Comparison of ENCODE assay signal across 8 cellular contexts in the genomic region with DNA sequence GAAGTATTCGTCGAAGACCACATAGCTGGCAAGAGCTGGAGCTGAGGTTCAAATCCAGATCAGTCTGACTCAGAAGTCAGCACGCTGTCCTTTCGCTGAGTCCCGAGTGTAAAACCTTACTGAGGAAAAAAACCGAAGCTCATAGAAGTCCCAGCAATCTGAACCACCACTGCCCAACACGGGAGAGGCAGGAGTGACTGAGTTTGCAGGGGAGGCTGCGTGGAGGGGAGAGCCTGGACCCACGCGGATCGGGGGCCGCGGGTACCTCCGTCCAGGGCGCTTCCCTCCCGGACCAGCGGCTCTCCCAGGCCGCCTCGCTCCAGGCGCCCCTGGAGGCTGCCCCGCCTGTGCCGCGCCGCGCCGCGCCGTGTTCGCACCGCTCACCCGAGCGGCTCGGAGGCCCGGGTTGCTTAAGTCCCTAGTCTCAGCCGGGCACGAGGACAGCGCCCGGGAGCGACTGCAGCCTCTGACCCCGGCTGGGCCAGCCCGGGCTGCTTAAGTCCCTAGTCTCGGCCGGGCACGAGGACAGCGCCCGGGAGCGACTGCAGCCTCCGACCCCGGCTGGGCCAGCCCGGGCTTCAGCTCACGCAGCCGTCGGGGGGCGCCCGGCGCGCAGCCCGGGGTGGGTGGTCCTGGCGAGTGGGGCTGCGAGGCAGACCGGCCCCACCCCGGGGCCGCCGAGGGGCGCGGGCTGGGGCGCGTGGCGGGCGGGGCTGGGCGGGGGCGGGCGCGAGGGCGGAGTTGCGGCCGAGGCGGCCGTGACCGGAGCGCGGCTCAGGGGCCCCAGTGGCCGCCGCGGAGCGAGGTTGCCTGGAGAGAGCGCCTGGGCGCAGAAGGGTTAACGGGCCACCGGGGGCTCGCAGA. TPM values are rescaled to one million over a fixed set of nuclear protein-coding genes. Genes with fewer than 3 reads are reported as not detected.
DNase-seq lines count a peak whose midpoint lies in the region; ATAC-seq and TF ChIP-seq lines count a peak whose summit lies in the region.

A gene (plus strand): TSS at position 777 of the 864 bp plus-strand sequence. CDS start 2,881 bp downstream, outside the sequence.

- H3K27ac ChIP-seq in HEK293 (ENCODE audit: extremely low read depth, low read depth, low read length) (no peak within 1 kb of the TSS; the same call in 1 of the 2 replicates), osteoblast (ENCODE audit: low read depth, low read length) (peak within 1 kb of the TSS; percentile 56)

- ATAC-seq in Right ventricle myocardium superior (ENCODE audit: poor library complexity) (peak; percentile 56), HG02884 (IDR thresholded peaks at IDR 0.05; ENCODE audit: unreplicated experiment) (no peak)

- H3K4me2 ChIP-seq in osteoblast (ENCODE audit: insufficient read depth, low read length), result peak within 1 kb of the TSS; percentile 89

- no peaks in the 10 kb centered on the region for H3K79me2 ChIP-seq in osteoblast (ENCODE audit: insufficient read depth, low read length)

- intact Hi-C loops in Right ventricle myocardium superior (cut with DNase I), result no loop called here

- peak within 1 kb of the TSS; percentile 68 for H2AFZ ChIP-seq in osteoblast (ENCODE audit: low read length)

- no peaks in the 10 kb centered on the region; the same call in 1 of the 2 replicates for H3K4me1 ChIP-seq in HEK293 (ENCODE audit: control insufficient read depth, insufficient read depth, low read length)
- H3K4me1 ChIP-seq in osteoblast (ENCODE audit: insufficient read depth, low read length), result peaks cover 32% of the 10 kb centered on the region

- POLR2A ChIA-PET in HEK293 (lab: Yijun Ruan, JAX), result interaction anchor here (0.9 to 2.5 kb wide), 8 partner anchors 11 to 148 kb away, joined by 3 to 10 read pairs (median 5); a partner anchor contains a TSS

- H3K9me3 ChIP-seq in HEK293 (ENCODE audit: control insufficient read depth, insufficient read depth, low read depth, low read length) (no peaks in the 10 kb centered on the region), osteoblast (ENCODE audit: low read depth, low read length) (no peaks in the 10 kb centered on the region)

- no peaks in the 10 kb centered on the region for H3K36me3 ChIP-seq in HEK293 (ENCODE audit: control insufficient read depth in 2 of 2, insufficient read depth in 1 of 2, low read length in 2 of 2)
- no peaks in the 10 kb centered on the region for H3K36me3 ChIP-seq in osteoblast (ENCODE audit: insufficient read depth, low read length)

- CTCF ChIA-PET in HEK293 (lab: Yijun Ruan, JAX), result interaction anchor here (0.5 to 8.8 kb wide), 6 partner anchors 9 to 69 kb away, joined by 3 to 73 read pairs (median 5); no protein-coding TSS in a partner anchor

- DNase-seq in DMS53 (lab: John Stamatoyannopoulos, UW) (peak; percentile 88), NCI-H748 (lab: John Stamatoyannopoulos, UW; ENCODE audit: unreplicated experiment) (peak; percentile 76), Right ventricle myocardium superior (peak; percentile 86), osteoblast (ENCODE audit: insufficient read length, low spot score, missing footprints) (peak; percentile 98), cerebellar nuclear complex (lab: John Stamatoyannopoulos, UW) (no peak)
- peak; percentile 48 for DNase-seq in activated naive CD4-positive, alpha-beta T cell treated with anti-CD3 and anti-CD28 coated beads, Interleukin-2, amount 50 U/mL, for 16 hours

- peak within 1 kb of the TSS; percentile 50 for H3K4me3 ChIP-seq in HEK293 (ENCODE audit: low read depth, low read length)
- peak within 1 kb of the TSS; percentile 74 for H3K4me3 ChIP-seq in osteoblast (ENCODE audit: insufficient read depth, low read length)

- no peaks in the 10 kb centered on the region for H3K27me3 ChIP-seq in osteoblast (ENCODE audit: insufficient read depth, low read length)

- H4K20me1 ChIP-seq in osteoblast (ENCODE audit: insufficient read depth, low read length), result no peaks in the 10 kb centered on the region

- TF ChIP-seq CTCF in HEK293 (tag by site-specific recombination; IDR thresholded peaks at IDR 0.05) (peak; percentile 42; the same call in 1 of the 2 replicates), osteoblast (IDR thresholded peaks at IDR 0.05; ENCODE audit: extremely low read depth, low read depth, low read length) (no peak)

TF ChIP-seq in HEK293, 187 proteins besides CTCF, POLR2A, EP300 and RAD21 (continues in another document):
- TF ChIP-seq SALL2 (tag by site-specific recombination; IDR thresholded peaks at IDR 0.05; ENCODE audit: borderline replicate concordance), result no peak
- TF ChIP-seq HOXC10 (CRISPR knock-in tag; IDR thresholded peaks at IDR 0.05), result no peak
- TF ChIP-seq, protein P1, sequence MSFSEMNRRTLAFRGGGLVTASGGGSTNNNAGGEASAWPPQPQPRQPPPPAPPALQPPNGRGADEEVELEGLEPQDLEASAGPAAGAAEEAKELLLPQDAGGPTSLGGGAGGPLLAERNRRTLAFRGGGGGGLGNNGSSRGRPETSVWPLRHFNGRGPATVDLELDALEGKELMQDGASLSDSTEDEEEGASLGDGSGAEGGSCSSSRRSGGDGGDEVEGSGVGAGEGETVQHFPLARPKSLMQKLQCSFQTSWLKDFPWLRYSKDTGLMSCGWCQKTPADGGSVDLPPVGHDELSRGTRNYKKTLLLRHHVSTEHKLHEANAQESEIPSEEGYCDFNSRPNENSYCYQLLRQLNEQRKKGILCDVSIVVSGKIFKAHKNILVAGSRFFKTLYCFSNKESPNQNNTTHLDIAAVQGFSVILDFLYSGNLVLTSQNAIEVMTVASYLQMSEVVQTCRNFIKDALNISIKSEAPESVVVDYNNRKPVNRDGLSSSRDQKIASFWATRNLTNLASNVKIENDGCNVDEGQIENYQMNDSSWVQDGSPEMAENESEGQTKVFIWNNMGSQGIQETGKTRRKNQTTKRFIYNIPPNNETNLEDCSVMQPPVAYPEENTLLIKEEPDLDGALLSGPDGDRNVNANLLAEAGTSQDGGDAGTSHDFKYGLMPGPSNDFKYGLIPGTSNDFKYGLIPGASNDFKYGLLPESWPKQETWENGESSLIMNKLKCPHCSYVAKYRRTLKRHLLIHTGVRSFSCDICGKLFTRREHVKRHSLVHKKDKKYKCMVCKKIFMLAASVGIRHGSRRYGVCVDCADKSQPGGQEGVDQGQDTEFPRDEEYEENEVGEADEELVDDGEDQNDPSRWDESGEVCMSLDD (tag by site-specific recombination; IDR thresholded peaks at IDR 0.05), result no peak
- TF ChIP-seq ZNF558 (tag by site-specific recombination; IDR thresholded peaks at IDR 0.05), result no peak
- peak; percentile 54; the same call in 1 of the 2 replicates for TF ChIP-seq IKZF3 (tag by site-specific recombination; IDR thresholded peaks at IDR 0.05)
- no peak for TF ChIP-seq OVOL3 (tag by site-specific recombination; IDR thresholded peaks at IDR 0.05)
- TF ChIP-seq KLF9 (tag by site-specific recombination; IDR thresholded peaks at IDR 0.05; ENCODE audit: low read depth), result no peak
- no peak for TF ChIP-seq ZNF473 (tag by site-specific recombination; IDR thresholded peaks at IDR 0.05)
- TF ChIP-seq ZFP37 (tag by site-specific recombination; IDR thresholded peaks at IDR 0.05), result no peak
- TF ChIP-seq ZNF155 (tag by site-specific recombination; IDR thresholded peaks at IDR 0.05), result no peak
- TF ChIP-seq ZBTB7A (tag by site-specific recombination; IDR thresholded peaks at IDR 0.05; ENCODE audit: low read depth), result no peak
- TF ChIP-seq, protein P2, sequence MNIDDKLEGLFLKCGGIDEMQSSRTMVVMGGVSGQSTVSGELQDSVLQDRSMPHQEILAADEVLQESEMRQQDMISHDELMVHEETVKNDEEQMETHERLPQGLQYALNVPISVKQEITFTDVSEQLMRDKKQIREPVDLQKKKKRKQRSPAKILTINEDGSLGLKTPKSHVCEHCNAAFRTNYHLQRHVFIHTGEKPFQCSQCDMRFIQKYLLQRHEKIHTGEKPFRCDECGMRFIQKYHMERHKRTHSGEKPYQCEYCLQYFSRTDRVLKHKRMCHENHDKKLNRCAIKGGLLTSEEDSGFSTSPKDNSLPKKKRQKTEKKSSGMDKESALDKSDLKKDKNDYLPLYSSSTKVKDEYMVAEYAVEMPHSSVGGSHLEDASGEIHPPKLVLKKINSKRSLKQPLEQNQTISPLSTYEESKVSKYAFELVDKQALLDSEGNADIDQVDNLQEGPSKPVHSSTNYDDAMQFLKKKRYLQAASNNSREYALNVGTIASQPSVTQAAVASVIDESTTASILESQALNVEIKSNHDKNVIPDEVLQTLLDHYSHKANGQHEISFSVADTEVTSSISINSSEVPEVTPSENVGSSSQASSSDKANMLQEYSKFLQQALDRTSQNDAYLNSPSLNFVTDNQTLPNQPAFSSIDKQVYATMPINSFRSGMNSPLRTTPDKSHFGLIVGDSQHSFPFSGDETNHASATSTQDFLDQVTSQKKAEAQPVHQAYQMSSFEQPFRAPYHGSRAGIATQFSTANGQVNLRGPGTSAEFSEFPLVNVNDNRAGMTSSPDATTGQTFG (tag by site-specific recombination; IDR thresholded peaks at IDR 0.05; ENCODE audit: borderline replicate concordance), result no peak
- TF ChIP-seq ZNF548 (tag by site-specific recombination; IDR thresholded peaks at IDR 0.05), result no peak
- TF ChIP-seq ZSCAN16 (tag by site-specific recombination; IDR thresholded peaks at IDR 0.05), result 0 out of 2 replicates have a peak, but pooled peaks have one; percentile 16
- TF ChIP-seq RBAK (tag by site-specific recombination; IDR thresholded peaks at IDR 0.05), result no peak
- TF ChIP-seq ZNF292 (tag by site-specific recombination; IDR thresholded peaks at IDR 0.05; ENCODE audit: borderline replicate concordance, low read depth), result no peak
- TF ChIP-seq ZIC2 (tag by site-specific recombination; IDR thresholded peaks at IDR 0.05), result peak; percentile 27
- no peak for TF ChIP-seq ZFP41 (tag by site-specific recombination; IDR thresholded peaks at IDR 0.05; ENCODE audit: borderline replicate concordance)
- TF ChIP-seq ZNF510 (tag by site-specific recombination; IDR thresholded peaks at IDR 0.05; ENCODE audit: insufficient replicate concordance), result no peak
- TF ChIP-seq MYNN (tag by site-specific recombination; IDR thresholded peaks at IDR 0.05; ENCODE audit: borderline replicate concordance), result no peak
- no peak for TF ChIP-seq ZNF211 (tag by site-specific recombination; IDR thresholded peaks at IDR 0.05; ENCODE audit: low read depth)
- TF ChIP-seq, protein P3, sequence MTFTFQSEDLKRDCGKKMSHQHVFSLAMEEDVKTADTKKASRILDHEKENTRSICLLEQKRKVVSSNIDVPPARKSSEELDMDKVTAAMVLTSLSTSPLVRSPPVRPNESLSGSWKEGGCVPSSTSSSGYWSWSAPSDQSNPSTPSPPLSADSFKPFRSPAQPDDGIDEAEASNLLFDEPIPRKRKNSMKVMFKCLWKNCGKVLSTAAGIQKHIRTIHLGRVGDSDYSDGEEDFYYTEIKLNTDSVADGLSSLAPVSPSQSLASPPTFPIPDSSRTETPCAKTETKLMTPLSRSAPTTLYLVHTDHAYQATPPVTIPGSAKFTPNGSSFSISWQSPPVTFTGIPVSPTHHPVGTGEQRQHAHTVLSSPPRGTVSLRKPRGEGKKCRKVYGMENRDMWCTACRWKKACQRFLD (tag by site-specific recombination; IDR thresholded peaks at IDR 0.05), result no peak

RNA-seq across cellular contexts. Expression of the gene that starts here (rescaled TPM):
- total RNA-seq in Right ventricle myocardium superior (64.4 TPM), osteoblast (3.2 and 5.4 TPM in 2 replicates)

Comparison
In these comparisons a context has a peak if more than half of its experiments do, and no peak if none do; other contexts are left out.
1. RNA of the gene that starts here (total RNA-seq): 64.4 TPM in Right ventricle myocardium superior (single experiment); 3.2 to 5.4 TPM in osteoblast; every median in the first group is over 10 times any median in the second.
2. DNase-seq: peak in DMS53 (single experiment), NCI-H748 (single experiment), activated naive CD4-positive, alpha-beta T cell treated with anti-CD3 and anti-CD28 coated beads, Interleukin-2, amount 50 U/mL, for 16 hours (single experiment), Right ventricle myocardium superior (single experiment) and osteoblast (single experiment); none in cerebellar nuclear complex (0 of 2).